In the genomic region with DNA sequence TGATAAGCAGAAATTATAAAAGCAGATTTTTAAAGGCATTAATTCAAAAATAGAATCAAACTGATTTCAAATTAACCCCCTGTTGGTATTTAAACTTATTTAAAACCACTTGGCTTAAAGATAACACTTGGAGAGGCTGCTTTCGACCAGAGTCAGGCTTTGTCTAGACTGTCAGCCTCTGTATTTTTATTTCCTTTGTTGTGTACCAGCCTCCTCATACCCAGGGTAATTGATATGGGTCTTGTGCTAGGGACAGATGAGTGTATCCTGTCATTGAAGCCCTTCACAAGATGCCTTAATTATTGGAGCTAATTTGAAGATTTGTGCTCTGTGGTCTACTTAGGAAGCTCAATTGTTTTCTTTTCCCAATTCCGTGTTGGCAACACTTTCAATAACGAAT, we compare ENCODE assay signal across 18 cellular contexts.
DNase-seq lines count a peak whose midpoint lies in the region; ATAC-seq and TF ChIP-seq lines count a peak whose summit lies in the region.
"Had no signal": no experiment of that assay in that cellular context is flagged by ENCODE, and none has a peak within 500 bp of the region (broad histone marks: within the 10 kb centered on the region; RNA-seq: fewer than 3 reads in every experiment).

No MANE protein-coding gene starts in this region.

- no peak overlapping the region for H2AK5ac ChIP-seq in H9 (ENCODE audit: insufficient read length, low read length)

- no peaks in the 10 kb centered on the region for H3K23me2 ChIP-seq in H9 (ENCODE audit: insufficient read length, low read depth, low read length, poor library complexity, severe bottlenecking)

- peak overlapping the region; percentile 22 for H2AFZ ChIP-seq in H9 (ENCODE audit: low read length)
- no peak overlapping the region for H2AFZ ChIP-seq in neural cell (ENCODE audit: low read depth, low read length)

- no peak overlapping the region for H3K9ac ChIP-seq in H9 (ENCODE audit: extremely low read depth, insufficient read length, low read length)
- no peak overlapping the region for H3K9ac ChIP-seq in neural cell (ENCODE audit: low read length)
- H3K9ac ChIP-seq: BLaER1 had no signal

- no peaks in the 10 kb centered on the region for H3K4me1 ChIP-seq in H9 (ENCODE audit: insufficient read depth, low read length)
- H3K4me1 ChIP-seq: BLaER1 had no signal

- no peak for TF ChIP-seq CTCF in H9 (conservative IDR thresholded peaks at IDR 0.05)
- TF ChIP-seq CTCF in chondrocyte (IDR thresholded peaks at IDR 0.05), result no peak
- TF ChIP-seq CTCF in neural cell (IDR thresholded peaks at IDR 0.05; ENCODE audit: poor library complexity, severe bottlenecking), result no peak

- no CpG with 5 or more reads among the region's 3 CpGs for WGBS in H9 (ENCODE audit: extremely low coverage, insufficient read length, low lambda C conversion rate)

- H3K36me3 ChIP-seq in neural cell (ENCODE audit: insufficient read depth, low read length), result no peaks in the 10 kb centered on the region
- H3K36me3 ChIP-seq: BLaER1 had no signal

- TF ChIP-seq EP300 in neural cell (conservative IDR thresholded peaks at IDR 0.05; ENCODE audit: poor library complexity, severe bottlenecking), result no peak

- H3K4ac ChIP-seq in H9 (ENCODE audit: low read depth, low read length), result no peak overlapping the region

- H2BK120ac ChIP-seq in H9 (ENCODE audit: low read depth, low read length, poor library complexity, severe bottlenecking), result no peak overlapping the region

- H3K36me3 Mint-ChIP-seq in H9 (ENCODE audit: insufficient read depth in 1 of 3, low read depth in 3 of 3) (no peaks in the 10 kb centered on the region), chondrocyte (ENCODE audit: low read depth) (peaks cover 2% of the 10 kb centered on the region)
- H3K36me3 Mint-ChIP-seq: CD8-positive, alpha-beta memory T cell had no signal

- H3K27me3 Mint-ChIP-seq in H9 (ENCODE audit: low read depth), result no peaks in the 10 kb centered on the region
- H3K27me3 Mint-ChIP-seq in chondrocyte (ENCODE audit: low read depth), result no peaks in the 10 kb centered on the region

- ATAC-seq in SK-N-SH treated with all-trans-retinoic acid at 6 μM for 48 hours, result no peak
- ATAC-seq: K562, PC-3 had no signal

- no peak overlapping the region for H2BK5ac ChIP-seq in H9 (ENCODE audit: insufficient read length, low read length)

- H3K4me1 Mint-ChIP-seq in H9, result no peaks in the 10 kb centered on the region; a peak in 1 of 4 replicates
- H3K4me1 Mint-ChIP-seq in chondrocyte (ENCODE audit: low read depth), result peaks cover 59% of the 10 kb centered on the region
- H3K4me1 Mint-ChIP-seq: CD8-positive, alpha-beta memory T cell had no signal

- no peak overlapping the region for H3T11ph ChIP-seq in H9 (ENCODE audit: low read length)

- no peak overlapping the region for H3K56ac ChIP-seq in H9 (ENCODE audit: insufficient read length, low read depth, low read length)

- H4K8ac ChIP-seq in H9 (replicated peaks; ENCODE audit: insufficient read length, low read depth, low read length), result no peak overlapping the region

- H3K14ac ChIP-seq in H9 (ENCODE audit: insufficient read depth, low read length), result no peak overlapping the region

- H2BK20ac ChIP-seq in H9 (ENCODE audit: low read depth, low read length, poor library complexity, severe bottlenecking), result no peak overlapping the region

- no peak overlapping the region for H4K91ac ChIP-seq in H9 (ENCODE audit: insufficient read length, low read depth, low read length)

- no peaks in the 10 kb centered on the region for H4K20me1 ChIP-seq in H9 (ENCODE audit: control insufficient read depth, insufficient read depth, insufficient read length)
- H4K20me1 ChIP-seq in neural cell (ENCODE audit: insufficient read depth), result no peaks in the 10 kb centered on the region
- H4K20me1 ChIP-seq: BLaER1 had no signal

- no peak overlapping the region for H3K18ac ChIP-seq in H9 (ENCODE audit: insufficient read length, low read depth, low read length)

- H3F3A ChIP-seq in neural cell (ENCODE audit: insufficient read depth, low read length, poor library complexity, severe bottlenecking), result no peaks in the 10 kb centered on the region

- no peak overlapping the region for H4K5ac ChIP-seq in H9 (ENCODE audit: insufficient read length, low read depth, low read length)

- no peak overlapping the region for H3K4me2 ChIP-seq in H9 (ENCODE audit: insufficient read depth, insufficient read length, low read length)
- H3K4me2 ChIP-seq in neural cell (ENCODE audit: low read length), result no peak overlapping the region
- H3K4me2 ChIP-seq: BLaER1 had no signal

- H3K9me2 ChIP-seq in neural cell (ENCODE audit: insufficient read depth, low read length), result no peaks in the 10 kb centered on the region

- no peaks in the 10 kb centered on the region for H3K9me3 ChIP-seq in H9 (ENCODE audit: control insufficient read depth, low read depth, low read length)
- H3K9me3 ChIP-seq in neural cell (ENCODE audit: low read length), result no peaks in the 10 kb centered on the region
- H3K9me3 ChIP-seq: BLaER1 had no signal

- H3K4me3 ChIP-seq in neural cell (ENCODE audit: low read length), result no peak overlapping the region
- H3K4me3 ChIP-seq: BLaER1, K562 had no signal

- no peak overlapping the region for H3K4me3 Mint-ChIP-seq in H9
- no peak overlapping the region for H3K4me3 Mint-ChIP-seq in chondrocyte (ENCODE audit: unreplicated experiment)
- H3K4me3 Mint-ChIP-seq: CD8-positive, alpha-beta memory T cell had no signal

- no peak overlapping the region for H3K23ac ChIP-seq in H9 (ENCODE audit: insufficient read length, low read depth, low read length)

- H2BK12ac ChIP-seq in H9 (ENCODE audit: insufficient read length, low read depth, low read length), result no peak overlapping the region

- H3K9me3 Mint-ChIP-seq in H9 (no peaks in the 10 kb centered on the region), chondrocyte (ENCODE audit: low read depth) (peaks cover 5% of the 10 kb centered on the region)

- no peaks in the 10 kb centered on the region for H3K79me1 ChIP-seq in H9 (ENCODE audit: insufficient read depth, low read depth, low read length, poor library complexity, severe bottlenecking)

- DNase-seq in NCI-H1105 treated with DMSO at 0.1 percent for 48 hours (lab: John Stamatoyannopoulos, UW) (peak; percentile 48), NCI-H1105 (lab: John Stamatoyannopoulos, UW) (no peak), H9 (no peak), chondrocyte (ENCODE audit: low spot score) (no peak), germinal center (ENCODE audit: low spot score) (no peak), DMS53 (lab: John Stamatoyannopoulos, UW) (no peak)
- DNase-seq: CD8-positive, alpha-beta memory T cell; GDM1; GOT3; NCI-H1694; NCI-H446 treated with DMSO at 0.1 percent for 48 hours; NCI-H748 treated with DMSO at 0.1 percent for 48 hours; PC-3 had no signal

- no peak for TF ChIP-seq RAD21 in neural cell (conservative IDR thresholded peaks at IDR 0.05)

- no peak overlapping the region for H2BK15ac ChIP-seq in H9 (ENCODE audit: low read depth, low read length)

- H3K79me2 ChIP-seq in H9 (ENCODE audit: insufficient read depth, low read length) (no peaks in the 10 kb centered on the region), neural cell (replicated peaks; ENCODE audit: insufficient read depth, low read length) (no peaks in the 10 kb centered on the region)

- no peak overlapping the region for H3K27ac ChIP-seq in H9 (ENCODE audit: insufficient read length, low read depth, low read length)
- H3K27ac ChIP-seq in neural cell (ENCODE audit: low read length), result peak overlapping the region; percentile 44
- H3K27ac ChIP-seq: BLaER1, RWPE1 had no signal

- no peaks in the 10 kb centered on the region for H3K27me3 ChIP-seq in H9 (ENCODE audit: insufficient read depth, low read length)
- no peaks in the 10 kb centered on the region for H3K27me3 ChIP-seq in neural cell (ENCODE audit: insufficient read depth, low read depth, low read length)
- H3K27me3 ChIP-seq: BLaER1 had no signal

- H3K27ac Mint-ChIP-seq in H9, result no peak overlapping the region
- peak overlapping the region; percentile 81 for H3K27ac Mint-ChIP-seq in chondrocyte (ENCODE audit: unreplicated experiment)
- H3K27ac Mint-ChIP-seq: CD8-positive, alpha-beta memory T cell had no signal

TF ChIP-seq in neural cell, 6 proteins besides CTCF, POLR2A, EP300 and RAD21:
- no peak for TF ChIP-seq MXI1 (conservative IDR thresholded peaks at IDR 0.05; ENCODE audit: poor library complexity, severe bottlenecking)
- TF ChIP-seq TAF1 (IDR thresholded peaks at IDR 0.05; ENCODE audit: low read depth), result no peak

TF ChIP-seq in SK-N-SH treated with all-trans-retinoic acid at 6 μM for 48 hours, 23 proteins besides CTCF, POLR2A, EP300 and RAD21:
- TF ChIP-seq SNAI2 (CRISPR knock-in tag; IDR thresholded peaks at IDR 0.05) (no peak), ZFP30 (CRISPR knock-in tag; IDR thresholded peaks at IDR 0.05) (no peak)
- TF ChIP-seq, protein P1, sequence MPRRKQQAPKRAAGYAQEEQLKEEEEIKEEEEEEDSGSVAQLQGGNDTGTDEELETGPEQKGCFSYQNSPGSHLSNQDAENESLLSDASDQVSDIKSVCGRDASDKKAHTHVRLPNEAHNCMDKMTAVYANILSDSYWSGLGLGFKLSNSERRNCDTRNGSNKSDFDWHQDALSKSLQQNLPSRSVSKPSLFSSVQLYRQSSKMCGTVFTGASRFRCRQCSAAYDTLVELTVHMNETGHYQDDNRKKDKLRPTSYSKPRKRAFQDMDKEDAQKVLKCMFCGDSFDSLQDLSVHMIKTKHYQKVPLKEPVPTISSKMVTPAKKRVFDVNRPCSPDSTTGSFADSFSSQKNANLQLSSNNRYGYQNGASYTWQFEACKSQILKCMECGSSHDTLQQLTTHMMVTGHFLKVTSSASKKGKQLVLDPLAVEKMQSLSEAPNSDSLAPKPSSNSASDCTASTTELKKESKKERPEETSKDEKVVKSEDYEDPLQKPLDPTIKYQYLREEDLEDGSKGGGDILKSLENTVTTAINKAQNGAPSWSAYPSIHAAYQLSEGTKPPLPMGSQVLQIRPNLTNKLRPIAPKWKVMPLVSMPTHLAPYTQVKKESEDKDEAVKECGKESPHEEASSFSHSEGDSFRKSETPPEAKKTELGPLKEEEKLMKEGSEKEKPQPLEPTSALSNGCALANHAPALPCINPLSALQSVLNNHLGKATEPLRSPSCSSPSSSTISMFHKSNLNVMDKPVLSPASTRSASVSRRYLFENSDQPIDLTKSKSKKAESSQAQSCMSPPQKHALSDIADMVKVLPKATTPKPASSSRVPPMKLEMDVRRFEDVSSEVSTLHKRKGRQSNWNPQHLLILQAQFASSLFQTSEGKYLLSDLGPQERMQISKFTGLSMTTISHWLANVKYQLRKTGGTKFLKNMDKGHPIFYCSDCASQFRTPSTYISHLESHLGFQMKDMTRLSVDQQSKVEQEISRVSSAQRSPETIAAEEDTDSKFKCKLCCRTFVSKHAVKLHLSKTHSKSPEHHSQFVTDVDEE (CRISPR knock-in tag; IDR thresholded peaks at IDR 0.05), result no peak
